ENCODE assay signal across 1 cellular context in the genomic region with DNA sequence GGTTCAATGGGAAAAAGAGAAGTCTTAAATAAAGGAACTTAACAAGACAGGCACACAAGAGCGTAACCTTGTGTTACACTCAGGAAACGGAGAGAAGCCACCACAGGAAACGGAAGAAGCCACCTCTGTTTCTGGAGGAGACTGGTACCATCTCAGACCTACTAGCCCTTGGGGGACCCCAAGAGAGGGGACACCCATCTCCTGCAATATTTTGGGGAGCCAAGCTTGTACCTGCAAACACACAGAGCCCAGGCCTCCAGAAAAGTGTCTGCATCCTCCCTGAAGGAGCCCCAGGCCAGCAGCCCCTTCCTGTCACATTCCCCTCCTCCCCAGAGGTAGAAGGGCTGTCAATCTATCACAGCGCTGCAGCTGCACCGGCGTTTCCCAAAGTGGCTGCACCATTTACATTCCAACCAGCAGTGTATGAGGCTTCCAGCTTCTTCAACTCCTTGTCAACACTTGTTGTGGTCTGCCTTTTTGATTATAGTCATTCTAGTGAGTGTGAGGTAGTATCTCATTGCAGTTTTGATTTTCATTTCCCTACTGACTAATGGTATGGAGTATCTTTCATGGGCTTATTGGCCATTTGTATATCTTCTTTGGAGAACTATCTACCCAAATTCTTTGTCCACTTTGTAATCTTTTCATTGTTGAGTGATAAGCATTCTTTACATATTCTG.
TF ChIP-seq lines count a peak whose summit lies in the region.

No MANE protein-coding gene starts in this region.

TF ChIP-seq in H1, 55 proteins besides CTCF, POLR2A, EP300 and RAD21:
- TF ChIP-seq, protein P1, sequence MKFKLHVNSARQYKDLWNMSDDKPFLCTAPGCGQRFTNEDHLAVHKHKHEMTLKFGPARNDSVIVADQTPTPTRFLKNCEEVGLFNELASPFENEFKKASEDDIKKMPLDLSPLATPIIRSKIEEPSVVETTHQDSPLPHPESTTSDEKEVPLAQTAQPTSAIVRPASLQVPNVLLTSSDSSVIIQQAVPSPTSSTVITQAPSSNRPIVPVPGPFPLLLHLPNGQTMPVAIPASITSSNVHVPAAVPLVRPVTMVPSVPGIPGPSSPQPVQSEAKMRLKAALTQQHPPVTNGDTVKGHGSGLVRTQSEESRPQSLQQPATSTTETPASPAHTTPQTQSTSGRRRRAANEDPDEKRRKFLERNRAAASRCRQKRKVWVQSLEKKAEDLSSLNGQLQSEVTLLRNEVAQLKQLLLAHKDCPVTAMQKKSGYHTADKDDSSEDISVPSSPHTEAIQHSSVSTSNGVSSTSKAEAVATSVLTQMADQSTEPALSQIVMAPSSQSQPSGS (IDR thresholded peaks at IDR 0.05; ENCODE audit: low read length) = no peak
